ENCODE assay signal across 21 cellular contexts in genomic region chr19:6522712-6523111, GRCh38. TPM values are rescaled to one million over a fixed set of nuclear protein-coding genes. Genes with fewer than 3 reads are reported as not detected.
DNase-seq lines count a peak whose midpoint lies in the region; ATAC-seq and TF ChIP-seq lines count a peak whose summit lies in the region.
"Had no signal": no experiment of that assay in that cellular context is flagged by ENCODE, and none has a peak within 500 bp of the region (broad histone marks: within the 10 kb centered on the region; RNA-seq: fewer than 3 reads in every experiment).

No MANE protein-coding gene starts in this region.

- POLR2A ChIA-PET in CD4-positive, alpha-beta memory T cell (lab: Charles Lee; ENCODE audit: partially characterized antibody) = interaction anchor here (0.6 kb wide), 1 partner anchor 277 kb away, joined by 4 read pairs; no protein-coding TSS in a partner anchor
- POLR2A ChIA-PET in activated B cell treated with CpG ODN at 0.5 μM for 24 hours (lab: Charles Lee) = interaction anchor here (0.6 to 3.8 kb wide), 12 partner anchors 9 to 341 kb away, joined by 3 to 36 read pairs (median 8); partner anchors contain the start of genes TNFSF9 and VAV1

- H3K27me3 ChIP-seq in CD4-positive, alpha-beta memory T cell (ENCODE audit: insufficient read depth, low read length) = no peaks in the 10 kb centered on the region
- H3K27me3 ChIP-seq: vagina had no signal

- no peak overlapping the region for H3K4me3 Mint-ChIP-seq in CD4-positive, alpha-beta memory T cell
- H3K4me3 Mint-ChIP-seq in activated B cell treated with CpG ODN at 0.5 μM for 24 hours (peak overlapping the region; percentile 75), naive B cell (peak overlapping the region in 2 of 8 donors; percentile 58 to 84)
- H3K4me3 Mint-ChIP-seq: activated naive CD4-positive, alpha-beta T cell treated with anti-CD3 and anti-CD28 coated beads for 36 hours had no signal

- no peaks in the 10 kb centered on the region for H3K9me3 ChIP-seq in CD4-positive, alpha-beta memory T cell (ENCODE audit: control insufficient read depth in 1 of 2, low read length in 2 of 2)
- H3K9me3 ChIP-seq: thoracic aorta, vagina had no signal

- peaks cover 14 to 25% (median 20%) of the 10 kb centered on the region in 4 donors for H3K4me1 Mint-ChIP-seq in CD4-positive, alpha-beta memory T cell
- H3K4me1 Mint-ChIP-seq in activated B cell treated with CpG ODN at 0.5 μM for 24 hours (peaks cover 56% of the 10 kb centered on the region), naive B cell (peaks cover 24 to 40% (median 29%) of the 10 kb centered on the region in 3 donors)

- H3K36me3 ChIP-seq in CD4-positive, alpha-beta memory T cell (ENCODE audit: insufficient read depth, low read length) = no peaks in the 10 kb centered on the region
- H3K36me3 ChIP-seq: thoracic aorta, vagina had no signal

- peak overlapping the region in 6 of 7 donors; percentile 58 to 85 (median 71) for H3K27ac Mint-ChIP-seq in CD4-positive, alpha-beta memory T cell
- H3K27ac Mint-ChIP-seq in activated B cell treated with CpG ODN at 0.5 μM for 24 hours = peak overlapping the region; percentile 99
- H3K27ac Mint-ChIP-seq in naive B cell = peak overlapping the region; percentile 82 to 98 (median 92)
- H3K27ac Mint-ChIP-seq: activated naive CD4-positive, alpha-beta T cell treated with anti-CD3 and anti-CD28 coated beads for 36 hours had no signal

- intact Hi-C loops in CD4-positive, alpha-beta memory T cell (cut with micrococcal nuclease) = no loop called here
- intact Hi-C loops in activated B cell treated with CpG ODN at 0.5 μM for 24 hours (cut with micrococcal nuclease) = loop anchor here (1.0 to 2.0 kb wide), 4 partner anchors 8 to 66 kb away; no protein-coding TSS in a partner anchor

- ATAC-seq in activated B cell treated with CpG ODN at 0.5 μM for 24 hours (ENCODE audit: low read depth) (no peak), naive B cell (ENCODE audit: low read depth in 2 of 2) (no peak), HG03378 (IDR thresholded peaks at IDR 0.05; ENCODE audit: unreplicated experiment) (no peak), HG03025 (IDR thresholded peaks at IDR 0.05; ENCODE audit: low FRiP score, unreplicated experiment) (no peak), HG02938 (IDR thresholded peaks at IDR 0.05; ENCODE audit: unreplicated experiment) (no peak)
- ATAC-seq: left colon, Panc1 had no signal

- H3K4me3 ChIP-seq in CD4-positive, alpha-beta memory T cell (ENCODE audit: low read length in 2 of 2) = no peak overlapping the region
- H3K4me3 ChIP-seq in GM12864 (ENCODE audit: low read depth, low read length) = peak overlapping the region; percentile 28; the same call in 1 of the 2 replicates
- H3K4me3 ChIP-seq: coronary artery, thoracic aorta, vagina had no signal

- DNase-seq in CD4-positive, alpha-beta memory T cell = no peak
- DNase-seq in GM12864 (ENCODE audit: low read depth) (no peak), activated B cell treated with CpG ODN at 0.5 μM for 24 hours (no peak), naive B cell (no peak)
- DNase-seq: activated CD4-positive, CD25-positive, alpha-beta regulatory T cell treated with anti-CD3 and anti-CD28 coated beads, Interleukin-2, amount 50 U/mL, for 72 hours; amygdala; foreskin melanocyte; NCI-H1092; retina had no signal

- no peaks in the 10 kb centered on the region for H3K27me3 Mint-ChIP-seq in CD4-positive, alpha-beta memory T cell
- no peaks in the 10 kb centered on the region for H3K27me3 Mint-ChIP-seq in activated B cell treated with CpG ODN at 0.5 μM for 24 hours
- no peaks in the 10 kb centered on the region for H3K27me3 Mint-ChIP-seq in naive B cell

- H3K9me3 Mint-ChIP-seq in CD4-positive, alpha-beta memory T cell = no peaks in the 10 kb centered on the region
- H3K9me3 Mint-ChIP-seq in activated B cell treated with CpG ODN at 0.5 μM for 24 hours = no peaks in the 10 kb centered on the region
- H3K9me3 Mint-ChIP-seq in naive B cell = no peaks in the 10 kb centered on the region
- H3K9me3 Mint-ChIP-seq: activated naive CD4-positive, alpha-beta T cell treated with anti-CD3 and anti-CD28 coated beads for 36 hours; activated T-cell treated with anti-CD3 and anti-CD28 coated beads, Interleukin-2, amount 50 U/mL, for 72 hours had no signal

- H3K36me3 Mint-ChIP-seq in CD4-positive, alpha-beta memory T cell = no peaks in the 10 kb centered on the region
- no peaks in the 10 kb centered on the region for H3K36me3 Mint-ChIP-seq in activated B cell treated with CpG ODN at 0.5 μM for 24 hours (ENCODE audit: low read depth)
- no peaks in the 10 kb centered on the region for H3K36me3 Mint-ChIP-seq in naive B cell

- H3K4me1 ChIP-seq in CD4-positive, alpha-beta memory T cell (ENCODE audit: insufficient read depth, low read length) = peaks cover 20% of the 10 kb centered on the region
- H3K4me1 ChIP-seq: vagina had no signal

- no peak for TF ChIP-seq CTCF in GM12864 (IDR thresholded peaks at IDR 0.05; ENCODE audit: low read depth, low read length, missing control alignments)
- TF ChIP-seq CTCF in activated B cell treated with CpG ODN at 0.5 μM for 24 hours (IDR thresholded peaks at IDR 0.05) = no peak

- no peak overlapping the region for H3K27ac ChIP-seq in CD4-positive, alpha-beta memory T cell (ENCODE audit: low read depth, low read length)
- H3K27ac ChIP-seq: coronary artery, thoracic aorta, vagina had no signal

- CTCF ChIA-PET in CD4-positive, alpha-beta memory T cell (lab: Charles Lee; ENCODE audit: partially characterized antibody) = no interaction called here
- CTCF ChIA-PET in activated B cell treated with CpG ODN at 0.5 μM for 24 hours (lab: Charles Lee) = interaction anchor here (0.9 to 1.6 kb wide), 4 partner anchors 64 to 341 kb away, joined by 3 to 6 read pairs (median 4); no protein-coding TSS in a partner anchor

RNA-seq across cellular contexts. Expression of gene TNFSF9, which starts 8.1 kb away (rescaled TPM):
- total RNA-seq in CD4-positive, alpha-beta memory T cell = under 1 TPM; 0.64 to 0.99 TPM
- polyA plus RNA-seq in CD4-positive, alpha-beta memory T cell = 1 to 10 TPM in 1 of 2 donors, under 1 TPM in 1; 0.29 to 3.3 TPM
- 6.0 and 7.1 TPM in 2 replicates for total RNA-seq in activated B cell treated with CpG ODN at 0.5 μM for 24 hours
- polyA plus RNA-seq in naive B cell (ENCODE audit: low read depth in 6 of 6) = 1 to 10 TPM in 3 of 6 donors, under 1 TPM in 3; 0.67 to 6.7 (median 1.1) TPM

RNA-seq across cellular contexts. Expression of gene TUBB4A, which starts 20.6 kb away (rescaled TPM):
- total RNA-seq in CD4-positive, alpha-beta memory T cell = 1 to 10 TPM; 3.9 to 4.7 TPM
- 1 to 10 TPM; 1.5 to 1.9 TPM for polyA plus RNA-seq in CD4-positive, alpha-beta memory T cell
- 13.2 and 16.8 TPM in 2 replicates for total RNA-seq in activated B cell treated with CpG ODN at 0.5 μM for 24 hours
- polyA plus RNA-seq in naive B cell (ENCODE audit: low read depth in 6 of 6) = 1 to 10 TPM in 5 of 6 donors, under 1 TPM in 1; 0.89 to 5.9 (median 2.3) TPM
- total RNA-seq: bronchial epithelial cell, myocyte, thoracic aorta had no signal

RNA-seq across cellular contexts. Expression of gene DENND1C, which starts 41.1 kb away (rescaled TPM):
- total RNA-seq in CD4-positive, alpha-beta memory T cell = 100 to 1,000 TPM; 105 to 113 TPM
- polyA plus RNA-seq in CD4-positive, alpha-beta memory T cell = 10 to 100 TPM; 39.6 to 77.8 TPM
- 90.0 and 95.1 TPM in 2 replicates for total RNA-seq in activated B cell treated with CpG ODN at 0.5 μM for 24 hours
- polyA plus RNA-seq in naive B cell (ENCODE audit: low read depth in 6 of 6) = 10 to 100 TPM; 36.5 to 72.3 (median 39.3) TPM
- total RNA-seq: myocyte had no signal

RNA-seq across cellular contexts. Expression of gene CRB3, which starts 58.6 kb away (rescaled TPM):
- 1 to 10 TPM; 4.2 to 5.1 TPM for total RNA-seq in CD4-positive, alpha-beta memory T cell
- 10 to 100 TPM in 1 of 2 donors, 1 to 10 TPM in 1; 4.3 to 10.3 TPM for polyA plus RNA-seq in CD4-positive, alpha-beta memory T cell
- 8.4 and 8.6 TPM in 2 replicates for total RNA-seq in activated B cell treated with CpG ODN at 0.5 μM for 24 hours
- 1 to 10 TPM in 1 of 6 donors, under 1 TPM in 1, not detected in 4; 0.88 to 1.6 TPM for polyA plus RNA-seq in naive B cell (ENCODE audit: low read depth in 6 of 6)
- total RNA-seq: myocyte had no signal
